ENCODE assay signal across 1 cellular context in genomic region chr1:7526867-7527732, GRCh38.
TF ChIP-seq lines count a peak whose summit lies in the region.

No MANE protein-coding gene starts in this region.

TF ChIP-seq in HCT116, 20 proteins besides CTCF, POLR2A, EP300 and RAD21 (continued from another document):
- TF ChIP-seq, protein P1, sequence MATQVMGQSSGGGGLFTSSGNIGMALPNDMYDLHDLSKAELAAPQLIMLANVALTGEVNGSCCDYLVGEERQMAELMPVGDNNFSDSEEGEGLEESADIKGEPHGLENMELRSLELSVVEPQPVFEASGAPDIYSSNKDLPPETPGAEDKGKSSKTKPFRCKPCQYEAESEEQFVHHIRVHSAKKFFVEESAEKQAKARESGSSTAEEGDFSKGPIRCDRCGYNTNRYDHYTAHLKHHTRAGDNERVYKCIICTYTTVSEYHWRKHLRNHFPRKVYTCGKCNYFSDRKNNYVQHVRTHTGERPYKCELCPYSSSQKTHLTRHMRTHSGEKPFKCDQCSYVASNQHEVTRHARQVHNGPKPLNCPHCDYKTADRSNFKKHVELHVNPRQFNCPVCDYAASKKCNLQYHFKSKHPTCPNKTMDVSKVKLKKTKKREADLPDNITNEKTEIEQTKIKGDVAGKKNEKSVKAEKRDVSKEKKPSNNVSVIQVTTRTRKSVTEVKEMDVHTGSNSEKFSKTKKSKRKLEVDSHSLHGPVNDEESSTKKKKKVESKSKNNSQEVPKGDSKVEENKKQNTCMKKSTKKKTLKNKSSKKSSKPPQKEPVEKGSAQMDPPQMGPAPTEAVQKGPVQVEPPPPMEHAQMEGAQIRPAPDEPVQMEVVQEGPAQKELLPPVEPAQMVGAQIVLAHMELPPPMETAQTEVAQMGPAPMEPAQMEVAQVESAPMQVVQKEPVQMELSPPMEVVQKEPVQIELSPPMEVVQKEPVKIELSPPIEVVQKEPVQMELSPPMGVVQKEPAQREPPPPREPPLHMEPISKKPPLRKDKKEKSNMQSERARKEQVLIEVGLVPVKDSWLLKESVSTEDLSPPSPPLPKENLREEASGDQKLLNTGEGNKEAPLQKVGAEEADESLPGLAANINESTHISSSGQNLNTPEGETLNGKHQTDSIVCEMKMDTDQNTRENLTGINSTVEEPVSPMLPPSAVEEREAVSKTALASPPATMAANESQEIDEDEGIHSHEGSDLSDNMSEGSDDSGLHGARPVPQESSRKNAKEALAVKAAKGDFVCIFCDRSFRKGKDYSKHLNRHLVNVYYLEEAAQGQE (IDR thresholded peaks at IDR 0.05; ENCODE audit: low read depth): no peak
- no peak for TF ChIP-seq ZFX (IDR thresholded peaks at IDR 0.05)
- no peak for TF ChIP-seq ZNF274 (IDR thresholded peaks at IDR 0.05; ENCODE audit: low read depth, low read length)
- TF ChIP-seq, protein P2, sequence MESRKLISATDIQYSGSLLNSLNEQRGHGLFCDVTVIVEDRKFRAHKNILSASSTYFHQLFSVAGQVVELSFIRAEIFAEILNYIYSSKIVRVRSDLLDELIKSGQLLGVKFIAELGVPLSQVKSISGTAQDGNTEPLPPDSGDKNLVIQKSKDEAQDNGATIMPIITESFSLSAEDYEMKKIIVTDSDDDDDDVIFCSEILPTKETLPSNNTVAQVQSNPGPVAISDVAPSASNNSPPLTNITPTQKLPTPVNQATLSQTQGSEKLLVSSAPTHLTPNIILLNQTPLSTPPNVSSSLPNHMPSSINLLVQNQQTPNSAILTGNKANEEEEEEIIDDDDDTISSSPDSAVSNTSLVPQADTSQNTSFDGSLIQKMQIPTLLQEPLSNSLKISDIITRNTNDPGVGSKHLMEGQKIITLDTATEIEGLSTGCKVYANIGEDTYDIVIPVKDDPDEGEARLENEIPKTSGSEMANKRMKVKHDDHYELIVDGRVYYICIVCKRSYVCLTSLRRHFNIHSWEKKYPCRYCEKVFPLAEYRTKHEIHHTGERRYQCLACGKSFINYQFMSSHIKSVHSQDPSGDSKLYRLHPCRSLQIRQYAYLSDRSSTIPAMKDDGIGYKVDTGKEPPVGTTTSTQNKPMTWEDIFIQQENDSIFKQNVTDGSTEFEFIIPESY (IDR thresholded peaks at IDR 0.05; ENCODE audit: extremely low read depth, insufficient replicate concordance, low read length): no peak
